In genomic region chr6:49979584-49979983, GRCh38 we compare ENCODE assay signal across 16 cellular contexts. TPM values are rescaled to one million over a fixed set of nuclear protein-coding genes. Genes with fewer than 3 reads are reported as not detected.
A peak's percentile ranks its signal among the peaks of the same experiment; 100 is the strongest.
DNase-seq lines count a peak whose midpoint lies in the region; ATAC-seq and TF ChIP-seq lines count a peak whose summit lies in the region.
"Had no signal": no experiment of that assay in that cellular context is flagged by ENCODE, and none has a peak within 500 bp of the region (broad histone marks: within the 10 kb centered on the region; RNA-seq: fewer than 3 reads in every experiment).

No MANE protein-coding gene starts in this region.

- intact Hi-C loops in left ventricle myocardium superior (cut with micrococcal nuclease), result no loop called here

- ATAC-seq in GM19395 (IDR thresholded peaks at IDR 0.05; ENCODE audit: unreplicated experiment), result peak; percentile 43
- ATAC-seq in HG03066 (IDR thresholded peaks at IDR 0.05; ENCODE audit: low read depth, unreplicated experiment), result peak; percentile 39
- ATAC-seq in left ventricle myocardium superior, result no peak
- ATAC-seq in HG02938 (IDR thresholded peaks at IDR 0.05; ENCODE audit: unreplicated experiment), result no peak
- ATAC-seq: foreskin keratinocyte, lower lobe of right lung, natural killer cell had no signal

- no peak for TF ChIP-seq CTCF in GM10266 (IDR thresholded peaks at IDR 0.05; ENCODE audit: control insufficient read depth, insufficient read depth, low read depth, missing control alignments)

- peak; percentile 5 for DNase-seq in GM10266 (ENCODE audit: extremely low spot score)
- peak; percentile 37 for DNase-seq in OCI-M1 (lab: John Stamatoyannopoulos, UW)
- DNase-seq in left ventricle myocardium superior, result no peak
- no peak for DNase-seq in NOMO-1 treated with dmso at 0.1 percent for 144 hours (lab: John Stamatoyannopoulos, UW; ENCODE audit: unreplicated experiment)
- no peak for DNase-seq in NCI-H1694 (lab: John Stamatoyannopoulos, UW)
- DNase-seq: activated B cell treated with CpG ODN at 0.5 μM for 24 hours; activated naive CD8-positive, alpha-beta T cell treated with anti-CD3 and anti-CD28 coated beads for 36 hours; endodermal cell; foreskin keratinocyte; lower lobe of right lung; natural killer cell; trophoblast cell had no signal

RNA-seq across cellular contexts. Expression of gene DEFB113, which starts 10.2 kb away (rescaled TPM):
- not detected for total RNA-seq in left ventricle myocardium superior
- total RNA-seq: activated B cell treated with CpG ODN at 0.5 μM for 24 hours; activated naive CD8-positive, alpha-beta T cell treated with anti-CD3 and anti-CD28 coated beads for 36 hours; cardiac septum; endodermal cell; foreskin keratinocyte; lower lobe of right lung; natural killer cell had no signal

RNA-seq across cellular contexts. Expression of gene DEFB114, which starts 15.6 kb away (rescaled TPM):
- not detected for total RNA-seq in left ventricle myocardium superior
- total RNA-seq: activated B cell treated with CpG ODN at 0.5 μM for 24 hours; activated naive CD8-positive, alpha-beta T cell treated with anti-CD3 and anti-CD28 coated beads for 36 hours; cardiac septum; endodermal cell; foreskin keratinocyte; lower lobe of right lung; natural killer cell had no signal

RNA-seq across cellular contexts. Expression of gene DEFB110, which starts 42.2 kb away (rescaled TPM):
- total RNA-seq in left ventricle myocardium superior, result not detected
- total RNA-seq: activated B cell treated with CpG ODN at 0.5 μM for 24 hours; activated naive CD8-positive, alpha-beta T cell treated with anti-CD3 and anti-CD28 coated beads for 36 hours; cardiac septum; endodermal cell; foreskin keratinocyte; lower lobe of right lung; natural killer cell had no signal

Comparison
In these comparisons a context has a peak if more than half of its experiments do, and no peak if none do; other contexts are left out.
1. DNase-seq: peak in GM10266 (single experiment) and OCI-M1 (single experiment); none in left ventricle myocardium superior (single experiment), NOMO-1 treated with dmso at 0.1 percent for 144 hours (single experiment) and NCI-H1694 (single experiment).
2. ATAC-seq: peak in GM19395 (single experiment) and HG03066 (single experiment); none in left ventricle myocardium superior (single experiment) and HG02938 (single experiment).